25 cellular contexts compared by ENCODE assay signal in the genomic region with DNA sequence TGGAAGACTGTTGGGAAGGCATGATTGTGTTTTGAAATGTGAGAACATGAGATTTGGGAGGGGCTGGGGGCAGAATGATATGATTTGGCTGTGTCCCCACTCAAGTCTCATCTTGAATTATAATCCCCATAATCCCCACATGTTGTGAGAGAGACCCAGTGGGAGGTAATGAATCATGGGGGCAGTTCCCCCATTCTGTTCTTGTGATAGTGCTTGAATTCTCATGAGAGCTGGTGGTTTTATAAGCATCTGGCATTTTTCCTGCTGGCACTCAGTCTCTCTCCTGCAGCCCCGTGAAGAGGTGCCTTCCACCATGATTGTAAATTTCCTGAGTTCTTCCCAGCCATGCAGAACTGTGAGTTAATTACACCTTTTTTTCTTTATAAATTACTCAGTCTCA.
"Had no signal": no experiment of that assay in that cellular context is flagged by ENCODE, and none has a peak within 500 bp of the region (broad histone marks: within the 10 kb centered on the region; RNA-seq: fewer than 3 reads in every experiment).

No MANE protein-coding gene starts in this region.

- H3K4me1 ChIP-seq: esophagus squamous epithelium, foreskin keratinocyte, gastroesophageal sphincter, heart left ventricle, neural progenitor cell, parathyroid adenoma, right atrium auricular region, sigmoid colon, transverse colon, upper lobe of right lung, uterus had no signal

- H3K79me2 ChIP-seq: hepatocyte, parathyroid adenoma had no signal

- H3K36me3 ChIP-seq: esophagus squamous epithelium, gastroesophageal sphincter, heart left ventricle, neural progenitor cell, right atrium auricular region, sigmoid colon, thoracic aorta, transverse colon, upper lobe of right lung, uterus had no signal

- H3K9ac ChIP-seq: neural progenitor cell, parathyroid adenoma had no signal

- ATAC-seq: foreskin keratinocyte; gastroesophageal sphincter; heart left ventricle; left lobe of liver; stimulated activated naive B cell treated with anti-CD40 and anti-IgM and Interleukin-4, amounts not matched to agents 10 μg/mL and 1 μg/mL and 100 μg/mL, for 72 hours; upper lobe of right lung had no signal

- H3K4me3 ChIP-seq: coronary artery, esophagus squamous epithelium, gastroesophageal sphincter, heart left ventricle, hepatocyte, lung, neural progenitor cell, right atrium auricular region, sigmoid colon, thoracic aorta, transverse colon, upper lobe of right lung, uterus had no signal

- H3K27ac ChIP-seq: coronary artery, esophagus squamous epithelium, foreskin keratinocyte, gastroesophageal sphincter, heart left ventricle, hepatocyte, neural progenitor cell, parathyroid adenoma, right atrium auricular region, sigmoid colon, thoracic aorta, transverse colon, upper lobe of right lung, uterus had no signal

- DNase-seq: dermis blood vessel endothelial cell; effector memory CD4-positive, alpha-beta T cell; erythroblast; esophagus squamous epithelium; foreskin keratinocyte; heart left ventricle; kidney; naive B cell; sigmoid colon; small intestine; stimulated activated CD4-positive, alpha-beta T cell treated with anti-CD3 and anti-CD28 coated beads, Interleukin-15, amount 100 ng/mL, for 24 hours; stimulated activated CD4-positive, alpha-beta T cell treated with anti-CD3 and anti-CD28 coated beads, Interleukin-2, amount 100 ng/mL, for 48 hours; stimulated activated naive B cell treated with anti-CD40 and anti-IgM and Interleukin-4, amounts not matched to agents 10 μg/mL and 1 μg/mL and 100 μg/mL, for 72 hours; transverse colon; upper lobe of right lung; uterus had no signal

- H3K27me3 ChIP-seq: esophagus squamous epithelium, foreskin keratinocyte, gastroesophageal sphincter, heart left ventricle, hepatocyte, neural progenitor cell, right atrium auricular region, sigmoid colon, transverse colon, upper lobe of right lung, uterus had no signal

- H3K4me2 ChIP-seq: hepatocyte, neural progenitor cell had no signal

- H3K9me3 ChIP-seq: esophagus squamous epithelium, gastroesophageal sphincter, sigmoid colon, thoracic aorta, transverse colon, upper lobe of right lung, uterus had no signal

- H2AFZ ChIP-seq: hepatocyte, neural progenitor cell, parathyroid adenoma had no signal
